8 cellular contexts compared by ENCODE assay signal in the genomic region with DNA sequence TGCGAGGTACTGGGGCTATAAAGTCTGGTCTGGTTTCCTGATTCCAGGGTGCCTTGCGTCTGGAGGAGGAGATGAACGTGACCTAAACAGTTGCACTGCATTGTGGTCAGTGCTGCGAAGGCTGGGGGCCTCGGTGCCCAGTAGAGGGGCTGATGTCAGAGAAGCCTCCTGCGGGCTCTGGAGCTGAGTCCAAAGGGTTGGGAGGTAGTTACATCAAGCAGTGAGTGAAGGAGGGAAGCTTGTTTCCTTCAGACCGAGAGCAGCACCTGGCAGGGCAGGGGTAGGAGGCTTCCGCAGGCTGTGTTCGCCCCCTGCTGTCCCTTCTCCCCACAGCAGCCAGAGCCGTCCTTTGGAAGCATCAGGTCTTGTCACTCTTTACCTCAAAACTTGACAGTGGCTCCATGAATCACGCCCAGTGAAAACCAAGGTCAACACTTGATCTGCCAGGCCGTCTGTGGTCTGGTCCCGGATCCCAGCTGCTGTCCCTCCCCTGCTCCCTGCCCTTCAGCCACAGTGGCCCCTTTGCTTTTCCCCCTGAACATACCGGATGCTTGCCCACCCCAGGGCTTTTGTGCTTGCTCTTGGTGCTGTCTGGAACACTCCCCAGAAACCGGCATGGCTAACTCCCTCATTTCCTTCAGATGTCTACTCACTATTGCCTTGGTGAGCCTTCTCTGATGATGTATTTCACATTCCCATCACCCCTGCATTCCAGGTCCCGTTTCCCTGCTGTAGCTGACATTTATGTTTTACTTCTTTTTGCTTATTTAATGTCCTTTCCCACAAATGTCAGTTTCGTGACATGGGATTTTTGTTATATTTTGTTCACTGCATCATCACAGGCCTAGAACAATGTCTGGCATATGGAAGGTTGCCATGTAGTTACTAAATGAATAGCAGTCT. TPM values are rescaled to one million over a fixed set of nuclear protein-coding genes. Genes with fewer than 3 reads are reported as not detected.
A peak's percentile ranks its signal among the peaks of the same experiment; 100 is the strongest.
DNase-seq lines count a peak whose midpoint lies in the region; ATAC-seq, FAIRE-seq and TF ChIP-seq lines count a peak whose summit lies in the region.

No MANE protein-coding gene starts in this region.

- H3K9me3 Mint-ChIP-seq in nephron: no peaks in the 10 kb centered on the region

- peak overlapping the region in 2 of 3 experiments; percentile 19 to 26 for H3K4me3 Mint-ChIP-seq in nephron

- peak overlapping the region; percentile 17 to 92 (median 84) for H3K27ac ChIP-seq in esophagus squamous epithelium

- DNase-seq in activated gamma-delta T cell treated with Interleukin-2 at 50 U/mL for 16 hours: peak; percentile 45
- DNase-seq in activated gamma-delta T cell (lab: John Stamatoyannopoulos, UW): no peak
- peak; percentile 35 to 80 for DNase-seq in NCI-H524 (lab: John Stamatoyannopoulos, UW)
- peak; percentile 59 for DNase-seq in activated CD8-positive, alpha-beta memory T cell treated with anti-CD3 and anti-CD28 coated beads, Interleukin-2, amount 50 U/mL, for 4 hours
- DNase-seq in esophagus squamous epithelium (lab: John Stamatoyannopoulos, UW): no peak
- peak; percentile 31 for DNase-seq in urothelium cell line (ENCODE audit: low spot score)

- ATAC-seq in HG03469 (IDR thresholded peaks at IDR 0.05; ENCODE audit: unreplicated experiment): no peak

- WGBS in esophagus squamous epithelium, 2 donors: 55 to 60% methylated on average over 11 to 15 of the region's 17 CpGs

- peaks cover 8 to 51% (median 10%) of the 10 kb centered on the region in 3 donors for H3K36me3 ChIP-seq in esophagus squamous epithelium

- TF ChIP-seq CTCF in esophagus squamous epithelium (IDR thresholded peaks at IDR 0.05) (peak in 4 of 6 experiments; percentile 19 to 54 (median 45)), nephron (IDR thresholded peaks at IDR 0.05; ENCODE audit: unreplicated experiment in 3 of 3) (peak; percentile 35 to 59 (median 49))

- H3K4me3 ChIP-seq in esophagus squamous epithelium: no peak overlapping the region

- FAIRE-seq in urothelium cell line (lab: Jason Lieb, UNC): no peak

- peaks cover 20 to 95% (median 42%) of the 10 kb centered on the region in 3 donors for H3K4me1 ChIP-seq in esophagus squamous epithelium

- H3K27me3 ChIP-seq in esophagus squamous epithelium: no peaks in the 10 kb centered on the region

- peaks cover 52% of the 10 kb centered on the region for H3K4me1 Mint-ChIP-seq in nephron

- no peak for TF ChIP-seq POLR2A in esophagus squamous epithelium (IDR thresholded peaks at IDR 0.05)

- H3K27ac Mint-ChIP-seq in nephron: peak overlapping the region; percentile 43 to 66 (median 62)

- H3K36me3 Mint-ChIP-seq in nephron (ENCODE audit: low read depth): peaks cover 28% of the 10 kb centered on the region

- intact Hi-C loops in esophagus squamous epithelium (cut with DNase I): no loop called here

- no peaks in the 10 kb centered on the region for H3K9me3 ChIP-seq in esophagus squamous epithelium

- H3K27me3 Mint-ChIP-seq in nephron (ENCODE audit: low read depth): no peaks in the 10 kb centered on the region

RNA-seq across cellular contexts. Expression of a gene that starts 7.0 kb away (rescaled TPM):
- total RNA-seq in esophagus squamous epithelium: 100 to 1,000 TPM in 2 of 4 donors, 10 to 100 TPM in 2; 77.9 to 108 (median 97.2) TPM

RNA-seq across cellular contexts. Expression of a gene that starts 35.3 kb away (rescaled TPM):
- 10 to 100 TPM in 3 of 4 donors, 1 to 10 TPM in 1; 7.5 to 24.6 (median 19.4) TPM for total RNA-seq in esophagus squamous epithelium

Comparison
In these comparisons a context has a peak if more than half of its experiments do, and no peak if none do; other contexts are left out.
1. DNase-seq: peak in activated gamma-delta T cell treated with Interleukin-2 at 50 U/mL for 16 hours (single experiment), NCI-H524 (2 of 2), activated CD8-positive, alpha-beta memory T cell treated with anti-CD3 and anti-CD28 coated beads, Interleukin-2, amount 50 U/mL, for 4 hours (single experiment) and urothelium cell line (single experiment); none in activated gamma-delta T cell (single experiment) and esophagus squamous epithelium (single experiment).